Comparison of ENCODE assay signal across 18 cellular contexts in the genomic region with DNA sequence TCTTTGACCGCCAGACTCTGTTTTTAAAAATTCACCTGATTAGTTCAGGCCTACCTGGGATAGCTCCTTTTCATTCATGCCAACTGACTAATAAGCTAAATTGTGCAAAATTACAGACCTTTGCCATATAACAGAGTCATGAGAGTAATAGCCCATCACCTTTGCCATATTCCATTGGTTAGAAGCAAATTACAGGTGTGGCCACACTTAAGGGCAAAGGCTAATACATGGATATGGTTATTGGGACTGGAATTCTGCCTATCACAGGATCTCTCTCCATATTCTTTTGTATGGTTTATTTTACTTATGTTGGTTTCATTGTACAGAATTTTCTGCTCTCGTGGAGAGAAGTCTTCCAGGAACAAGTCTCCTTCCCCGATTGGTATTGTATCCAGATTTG.
A peak's percentile ranks its signal among the peaks of the same experiment; 100 is the strongest.
DNase-seq lines count a peak whose midpoint lies in the region; ATAC-seq and TF ChIP-seq lines count a peak whose summit lies in the region.
"Had no signal": no experiment of that assay in that cellular context is flagged by ENCODE, and none has a peak within 500 bp of the region (broad histone marks: within the 10 kb centered on the region; RNA-seq: fewer than 3 reads in every experiment).

No MANE protein-coding gene starts in this region.

- no peaks in the 10 kb centered on the region for H3F3A ChIP-seq in PC-9 (ENCODE audit: insufficient read depth, low read depth)

- no peaks in the 10 kb centered on the region for H3K27me3 Mint-ChIP-seq in activated CD4-positive, alpha-beta T cell treated with anti-CD3 and anti-CD28 coated beads, Interleukin-2, amount 10 ng/mL, durations not matched to agents 24 days and 14 days
- H3K27me3 Mint-ChIP-seq in activated CD4-positive, alpha-beta T cell treated with anti-CD3 and anti-CD28 coated beads, Interleukin-2, amount 10 ng/mL, durations not matched to agents 7 days and 5 days = peaks cover 1% of the 10 kb centered on the region
- H3K27me3 Mint-ChIP-seq in activated T-helper 2 cell treated with anti-CD3 and anti-CD28 coated beads, Interferon-gamma antibody, Interleukin-2, Interleukin-4, amounts not matched to agents 10 μg/mL and 5 μg/mL and 100 μg/mL, durations not matched to agents 14 hours and 24 hours and 36 hours (ENCODE audit: low read depth) = no peaks in the 10 kb centered on the region
- H3K27me3 Mint-ChIP-seq: CD4-positive, CD25-positive, alpha-beta regulatory T cell had no signal

- no peak overlapping the region for H2AFZ ChIP-seq in PC-9

- no peak for DNase-seq in activated CD4-positive, alpha-beta T cell treated with anti-CD3 and anti-CD28 coated beads, Interleukin-2, amount 10 ng/mL, durations not matched to agents 24 days and 14 days
- DNase-seq in activated CD4-positive, alpha-beta T cell treated with anti-CD3 and anti-CD28 coated beads, Interleukin-2, amount 10 ng/mL, durations not matched to agents 7 days and 5 days = no peak
- DNase-seq in PC-9 (no peak), substantia nigra (lab: John Stamatoyannopoulos, UW) (no peak), SKM-1 (lab: John Stamatoyannopoulos, UW; ENCODE audit: unreplicated experiment) (no peak), heart left ventricle (no peak)
- DNase-seq in activated T-helper 2 cell treated with anti-CD3 and anti-CD28 coated beads, Interferon-gamma antibody, Interleukin-2, Interleukin-4, amounts not matched to agents 10 μg/mL and 5 μg/mL and 100 μg/mL, durations not matched to agents 14 hours and 24 hours and 36 hours (ENCODE audit: low spot score) = no peak
- DNase-seq: ACHN; BE2C; CD4-positive, CD25-positive, alpha-beta regulatory T cell; CD8-positive, alpha-beta memory T cell; COR-L47; DMS 273 treated with DMSO at 0.1 percent for 48 hours; DMS53; DND-41; EL; H9 had no signal

- H3K27ac Mint-ChIP-seq in activated CD4-positive, alpha-beta T cell treated with anti-CD3 and anti-CD28 coated beads, Interleukin-2, amount 10 ng/mL, durations not matched to agents 24 days and 14 days = no peak overlapping the region
- no peak overlapping the region for H3K27ac Mint-ChIP-seq in activated CD4-positive, alpha-beta T cell treated with anti-CD3 and anti-CD28 coated beads, Interleukin-2, amount 10 ng/mL, durations not matched to agents 7 days and 5 days
- H3K27ac Mint-ChIP-seq in activated T-helper 2 cell treated with anti-CD3 and anti-CD28 coated beads, Interferon-gamma antibody, Interleukin-2, Interleukin-4, amounts not matched to agents 10 μg/mL and 5 μg/mL and 100 μg/mL, durations not matched to agents 14 hours and 24 hours and 36 hours = peak overlapping the region; percentile 19
- H3K27ac Mint-ChIP-seq: CD4-positive, CD25-positive, alpha-beta regulatory T cell; CD8-positive, alpha-beta memory T cell had no signal

- H3K9me3 ChIP-seq in PC-9 (ENCODE audit: insufficient read depth, low read depth) = no peaks in the 10 kb centered on the region
- peaks cover 0 to 3% (median 0%) of the 10 kb centered on the region in 12 donors for H3K9me3 ChIP-seq in heart left ventricle
- H3K9me3 ChIP-seq: BE2C had no signal

- no peak overlapping the region for H3K27ac ChIP-seq in PC-9
- H3K27ac ChIP-seq in substantia nigra (ENCODE audit: low read depth, low read length, poor library complexity, severe bottlenecking) = peak overlapping the region; percentile 21
- no peak overlapping the region for H3K27ac ChIP-seq in heart left ventricle

- no peaks in the 10 kb centered on the region for H3K9me3 Mint-ChIP-seq in activated CD4-positive, alpha-beta T cell treated with anti-CD3 and anti-CD28 coated beads, Interleukin-2, amount 10 ng/mL, durations not matched to agents 24 days and 14 days
- H3K9me3 Mint-ChIP-seq in activated CD4-positive, alpha-beta T cell treated with anti-CD3 and anti-CD28 coated beads, Interleukin-2, amount 10 ng/mL, durations not matched to agents 7 days and 5 days = no peaks in the 10 kb centered on the region
- H3K9me3 Mint-ChIP-seq in activated T-helper 2 cell treated with anti-CD3 and anti-CD28 coated beads, Interferon-gamma antibody, Interleukin-2, Interleukin-4, amounts not matched to agents 10 μg/mL and 5 μg/mL and 100 μg/mL, durations not matched to agents 14 hours and 24 hours and 36 hours = peaks cover 9% of the 10 kb centered on the region

- H3K4me3 Mint-ChIP-seq in activated CD4-positive, alpha-beta T cell treated with anti-CD3 and anti-CD28 coated beads, Interleukin-2, amount 10 ng/mL, durations not matched to agents 24 days and 14 days = peak overlapping the region; percentile 32
- H3K4me3 Mint-ChIP-seq in activated CD4-positive, alpha-beta T cell treated with anti-CD3 and anti-CD28 coated beads, Interleukin-2, amount 10 ng/mL, durations not matched to agents 7 days and 5 days = no peak overlapping the region
- H3K4me3 Mint-ChIP-seq in activated T-helper 2 cell treated with anti-CD3 and anti-CD28 coated beads, Interferon-gamma antibody, Interleukin-2, Interleukin-4, amounts not matched to agents 10 μg/mL and 5 μg/mL and 100 μg/mL, durations not matched to agents 14 hours and 24 hours and 36 hours (ENCODE audit: low read depth) = peak overlapping the region; percentile 3
- H3K4me3 Mint-ChIP-seq: CD4-positive, CD25-positive, alpha-beta regulatory T cell; CD8-positive, alpha-beta memory T cell; H9 had no signal

- peaks cover 42% of the 10 kb centered on the region for H3K4me1 Mint-ChIP-seq in activated CD4-positive, alpha-beta T cell treated with anti-CD3 and anti-CD28 coated beads, Interleukin-2, amount 10 ng/mL, durations not matched to agents 24 days and 14 days
- H3K4me1 Mint-ChIP-seq in activated CD4-positive, alpha-beta T cell treated with anti-CD3 and anti-CD28 coated beads, Interleukin-2, amount 10 ng/mL, durations not matched to agents 7 days and 5 days = peaks cover 27% of the 10 kb centered on the region
- peaks cover 58% of the 10 kb centered on the region for H3K4me1 Mint-ChIP-seq in activated T-helper 2 cell treated with anti-CD3 and anti-CD28 coated beads, Interferon-gamma antibody, Interleukin-2, Interleukin-4, amounts not matched to agents 10 μg/mL and 5 μg/mL and 100 μg/mL, durations not matched to agents 14 hours and 24 hours and 36 hours (ENCODE audit: low read depth)
- H3K4me1 Mint-ChIP-seq: CD4-positive, CD25-positive, alpha-beta regulatory T cell had no signal

- H3K36me3 ChIP-seq in PC-9 (ENCODE audit: low read depth) (no peaks in the 10 kb centered on the region), heart left ventricle (no peaks in the 10 kb centered on the region)
- H3K36me3 ChIP-seq: BE2C had no signal

- POLR2A ChIA-PET in activated CD4-positive, alpha-beta T cell treated with anti-CD3 and anti-CD28 coated beads, Interleukin-2, amount 10 ng/mL, durations not matched to agents 7 days and 5 days (lab: Charles Lee) = no interaction called here
- POLR2A ChIA-PET in PC-9 (lab: Charles Lee; ENCODE audit: unreplicated experiment) = interaction anchor here (0.7 kb wide), 1 partner anchor 381 kb away, joined by 9 read pairs; no protein-coding TSS in a partner anchor

- H3K27me3 ChIP-seq in PC-9 (ENCODE audit: insufficient read depth, low read depth) = no peaks in the 10 kb centered on the region
- no peaks in the 10 kb centered on the region for H3K27me3 ChIP-seq in heart left ventricle
- H3K27me3 ChIP-seq: BE2C had no signal

- no peaks in the 10 kb centered on the region for H3K9me2 ChIP-seq in PC-9 (ENCODE audit: insufficient read depth)

- no peak for TF ChIP-seq CTCF in PC-9 (conservative IDR thresholded peaks at IDR 0.05)
- TF ChIP-seq CTCF in heart left ventricle (IDR thresholded peaks at IDR 0.05) = no peak

- intact Hi-C loops in activated CD4-positive, alpha-beta T cell treated with anti-CD3 and anti-CD28 coated beads, Interleukin-2, amount 10 ng/mL, durations not matched to agents 24 days and 14 days (cut with micrococcal nuclease) = loop anchor here (5.0 to 10.0 kb wide), 2 partner anchors 179 to 207 kb away; no protein-coding TSS in a partner anchor
- intact Hi-C loops in PC-9 (cut with micrococcal nuclease; ENCODE audit: unreplicated experiment) (no loop called here), heart left ventricle (cut with DNase I) (loop anchor here in 5 of 10 donors (5.0 kb wide), 4 partner anchors 262 to 467 kb away; no protein-coding TSS in a partner anchor)
- intact Hi-C loops in activated T-helper 2 cell treated with anti-CD3 and anti-CD28 coated beads, Interferon-gamma antibody, Interleukin-2, Interleukin-4, amounts not matched to agents 10 μg/mL and 5 μg/mL and 100 μg/mL, durations not matched to agents 14 hours and 24 hours and 36 hours (cut with micrococcal nuclease) = loop anchor here (1.0 to 10.0 kb wide), 7 partner anchors 33 to 399 kb away; no protein-coding TSS in a partner anchor

- ATAC-seq in heart left ventricle = no peak
- ATAC-seq: GM12878 had no signal

- 0 out of 2 replicates have a peak overlapping the region, but pooled peaks have one; percentile 28 for H3K4me2 ChIP-seq in PC-9

- no peaks in the 10 kb centered on the region for H3K79me2 ChIP-seq in PC-9 (ENCODE audit: low read depth)

- H4K20me1 ChIP-seq in PC-9 (ENCODE audit: insufficient read depth) = no peaks in the 10 kb centered on the region

- CTCF ChIA-PET in activated CD4-positive, alpha-beta T cell treated with anti-CD3 and anti-CD28 coated beads, Interleukin-2, amount 10 ng/mL, durations not matched to agents 7 days and 5 days (lab: Charles Lee) = no interaction called here
- CTCF ChIA-PET in PC-9 (lab: Charles Lee) = interaction anchor here (0.9 kb wide), 1 partner anchor 151 kb away, joined by 5 read pairs; no protein-coding TSS in a partner anchor

- H3K36me3 Mint-ChIP-seq in activated CD4-positive, alpha-beta T cell treated with anti-CD3 and anti-CD28 coated beads, Interleukin-2, amount 10 ng/mL, durations not matched to agents 24 days and 14 days (ENCODE audit: low read depth) = no peaks in the 10 kb centered on the region
- no peaks in the 10 kb centered on the region for H3K36me3 Mint-ChIP-seq in activated CD4-positive, alpha-beta T cell treated with anti-CD3 and anti-CD28 coated beads, Interleukin-2, amount 10 ng/mL, durations not matched to agents 7 days and 5 days (ENCODE audit: low read depth)
- H3K36me3 Mint-ChIP-seq in activated T-helper 2 cell treated with anti-CD3 and anti-CD28 coated beads, Interferon-gamma antibody, Interleukin-2, Interleukin-4, amounts not matched to agents 10 μg/mL and 5 μg/mL and 100 μg/mL, durations not matched to agents 14 hours and 24 hours and 36 hours (ENCODE audit: low read depth) = peaks cover 3% of the 10 kb centered on the region
- H3K36me3 Mint-ChIP-seq: CD4-positive, CD25-positive, alpha-beta regulatory T cell; CD8-positive, alpha-beta memory T cell had no signal

- TF ChIP-seq POLR2A in heart left ventricle (IDR thresholded peaks at IDR 0.05) = no peak

- 94 to 97% (median 96%) methylated on average over 3 of the region's 3 CpGs for WGBS in heart left ventricle, 4 donors

- H3K4me3 ChIP-seq in PC-9 (no peak overlapping the region), heart left ventricle (no peak overlapping the region)
- H3K4me3 ChIP-seq: GM12878 had no signal

- BruUV-seq in PC-9 (replicated peaks; lab: Mats Ljungman, UMichigan) = no TSS peak

- peaks cover 12% of the 10 kb centered on the region for H3K4me1 ChIP-seq in PC-9 (replicated peaks; ENCODE audit: insufficient read depth)
- H3K4me1 ChIP-seq in heart left ventricle = peaks cover 0 to 15% (median 2%) of the 10 kb centered on the region in 12 donors
- H3K4me1 ChIP-seq: BE2C had no signal
